Comparison of ENCODE assay signal across 8 cellular contexts in the genomic region with DNA sequence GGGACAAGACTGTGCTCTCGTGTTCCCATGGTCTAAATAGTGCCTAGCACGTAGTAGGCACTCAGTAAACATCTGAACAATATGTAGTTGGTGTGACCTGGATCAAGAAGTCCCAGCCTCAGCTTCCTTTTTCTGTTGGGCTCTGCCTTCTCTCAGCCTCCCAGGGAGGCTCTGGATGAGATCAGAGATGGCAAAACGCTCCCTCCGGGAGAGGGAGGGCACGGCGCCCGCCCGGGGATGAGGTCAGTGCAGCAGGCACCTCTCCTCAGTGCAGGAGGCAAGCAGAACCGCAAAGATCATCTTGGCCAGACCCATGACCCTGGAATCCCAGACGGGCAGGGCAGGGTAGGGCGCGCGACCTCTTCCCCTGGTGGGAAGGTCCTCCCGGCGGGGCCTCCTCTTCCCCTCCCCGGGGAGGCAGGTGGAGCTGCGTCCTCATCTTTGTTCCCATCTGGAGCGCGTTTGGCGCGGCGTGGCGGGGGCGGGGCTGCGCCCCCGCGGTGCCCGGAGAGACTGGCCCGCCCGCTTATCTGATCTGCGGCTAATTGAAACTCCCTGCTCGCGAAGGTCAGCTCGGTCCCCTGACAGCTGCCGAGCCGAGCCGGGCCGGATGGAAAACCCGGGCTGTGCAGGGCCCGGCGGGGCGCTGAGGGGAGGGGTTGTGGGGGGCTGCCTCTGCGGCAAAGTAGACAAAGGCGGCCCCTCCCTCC.
A peak's percentile ranks its signal among the peaks of the same experiment; 100 is the strongest.
DNase-seq lines count a peak whose midpoint lies in the region; ATAC-seq, FAIRE-seq and TF ChIP-seq lines count a peak whose summit lies in the region.

No MANE protein-coding gene starts in this region.

- H3K27me3 ChIP-seq in DND-41 (ENCODE audit: insufficient read depth, low read length, poor library complexity) (no peaks in the 10 kb centered on the region), GM12878 (replicated peaks in 1 of 2; ENCODE audit: control insufficient read depth in 2 of 2, insufficient read depth in 2 of 2, low read length in 1 of 2) (peaks cover 6% of the 10 kb centered on the region in 2 experiments; a peak in 3 of 4 replicates), iPS-15b (ENCODE audit: control insufficient read depth, insufficient read depth, low read length) (peaks cover 26% of the 10 kb centered on the region), gastrocnemius medialis (peaks cover 0 to 17% (median 4%) of the 10 kb centered on the region in 3 donors)

- H4K20me1 ChIP-seq in DND-41 (ENCODE audit: insufficient read depth, low read length) (no peaks in the 10 kb centered on the region), GM12878 (ENCODE audit: control insufficient read depth, insufficient read depth) (no peaks in the 10 kb centered on the region)

- H3K9ac ChIP-seq in DND-41 (ENCODE audit: low read depth, low read length) (peak overlapping the region; percentile 57), GM12878 (ENCODE audit: control insufficient read depth, insufficient read depth, low read length) (peak overlapping the region; percentile 27; the same call in 1 of the 2 replicates), iPS-15b (ENCODE audit: low read depth, low read length) (no peak overlapping the region)

- TF ChIP-seq CTCF in DND-41 (IDR thresholded peaks at IDR 0.05; ENCODE audit: borderline replicate concordance, extremely low read depth, low read length, poor library complexity, severe bottlenecking) (no peak), GM12878 (IDR thresholded peaks at IDR 0.05 in 2 of 3, conservative IDR thresholded peaks at IDR 0.05 in 1 of 3; ENCODE audit: control insufficient read depth in 2 of 3, extremely low read depth in 1 of 3, insufficient read depth in 1 of 3, low read depth in 3 of 3, low read length in 3 of 3) (no peak), gastrocnemius medialis (IDR thresholded peaks at IDR 0.05 in 4 of 5, conservative IDR thresholded peaks at IDR 0.05 in 1 of 5) (no peak)

- H3K36me3 ChIP-seq in DND-41 (ENCODE audit: insufficient read depth, low read length) (no peaks in the 10 kb centered on the region), GM12878 (ENCODE audit: control insufficient read depth in 2 of 2, insufficient read depth in 2 of 2, low read length in 1 of 2) (no peaks in the 10 kb centered on the region), iPS-15b (ENCODE audit: control insufficient read depth, insufficient read depth, low read length) (no peaks in the 10 kb centered on the region), gastrocnemius medialis (no peaks in the 10 kb centered on the region)

- ATAC-seq in DND-41 (ENCODE audit: insufficient read depth, low read depth) (peak; percentile 1; the same call in 2 of the 3 replicates), GM12878 (peak; percentile 49), gastrocnemius medialis (peak; percentile 27 to 35), GM19328 (IDR thresholded peaks at IDR 0.05; ENCODE audit: unreplicated experiment) (no peak)

- SMC1A ChIA-PET in GM12878 (lab: Charles Lee; ENCODE audit: uncharacterized antibody, unreplicated experiment): interaction anchor here (0.6 to 7.5 kb wide), 7 partner anchors 9 to 76 kb away, joined by 3 to 49 read pairs (median 4); no protein-coding TSS in a partner anchor

- H3K4me2 ChIP-seq in DND-41 (ENCODE audit: insufficient read depth, low read length) (peak overlapping the region; percentile 66), GM12878 (ENCODE audit: control insufficient read depth, insufficient read depth) (peak overlapping the region; percentile 60; the same call in 1 of the 2 replicates)

- H3K9me3 ChIP-seq in DND-41 (ENCODE audit: insufficient read depth, low read length, severe bottlenecking) (no peaks in the 10 kb centered on the region), GM12878 (replicated peaks; ENCODE audit: control insufficient read depth, insufficient read depth, low read length) (no peaks in the 10 kb centered on the region; the same call in 2 of the 3 replicates), iPS-15b (ENCODE audit: control insufficient read depth, insufficient read depth, low read length) (no peaks in the 10 kb centered on the region), gastrocnemius medialis (no peaks in the 10 kb centered on the region)

- no peak for TF ChIP-seq EP300 in GM12878 (IDR thresholded peaks at IDR 0.05; ENCODE audit: borderline replicate concordance in 1 of 2, control insufficient read depth in 1 of 2, low read depth in 2 of 2, low read length in 2 of 2)

- H3K79me2 ChIP-seq in DND-41 (ENCODE audit: insufficient read depth, low read length): peaks cover under 1% of the 10 kb centered on the region; the same call in 1 of the 2 replicates
- H3K79me2 ChIP-seq in GM12878 (ENCODE audit: control insufficient read depth, insufficient read depth, low read length): no peaks in the 10 kb centered on the region

- H3K4me3 ChIP-seq in DND-41 (ENCODE audit: low read depth in 1 of 2, low read length in 2 of 2) (peak overlapping the region in 1 of 2 experiments; percentile 52; a peak in 2 of 4 replicates), GM12878 (peak overlapping the region; percentile 11; the same call in 1 of the 2 replicates), iPS-15b (ENCODE audit: low read depth, low read length) (peak overlapping the region; percentile 32), gastrocnemius medialis (peak overlapping the region; percentile 38 to 60 (median 50))

- BruUV-seq in GM12878 (replicated peaks; lab: Mats Ljungman, UMichigan): no TSS peak

- RAD21 ChIA-PET in GM12878 (lab: Charles Lee; ENCODE audit: unreplicated experiment): interaction anchor here (0.6 to 5.0 kb wide), 10 partner anchors 8 to 77 kb away, joined by 3 to 78 read pairs (median 17); no protein-coding TSS in a partner anchor

- FAIRE-seq in GM12878 (lab: Jason Lieb, UNC): no peak

- TF ChIP-seq RAD21 in GM12878 (IDR thresholded peaks at IDR 0.05; ENCODE audit: insufficient read depth, low read depth, low read length): no peak

- CTCF ChIA-PET in GM12878 (lab: Yijun Ruan, JAX): interaction anchor here (0.6 to 5.8 kb wide), 10 partner anchors 8 to 466 kb away, joined by 3 to 82 read pairs (median 6); a partner anchor contains a TSS

- DNase-seq in DND-41 (no peak), NCI-H187 treated with DMSO at 0.1 percent for 48 hours (lab: John Stamatoyannopoulos, UW) (peak; percentile 28), GM12878 (ENCODE audit: low read depth, low spot score) (no peak), gastrocnemius medialis (no peak), RKO (ENCODE audit: low spot score) (no peak)
- DNase-seq in stimulated activated CD4-positive, alpha-beta T cell treated with anti-CD3 and anti-CD28 coated beads, Interleukin-2, amount 100 ng/mL, for 48 hours: no peak

- TF ChIP-seq POLR2A in GM12878 (IDR thresholded peaks at IDR 0.05; ENCODE audit: low read depth, low read length): no peak
- TF ChIP-seq POLR2A in gastrocnemius medialis (IDR thresholded peaks at IDR 0.05): peak in 1 of 2 donors; percentile 14

- H3K4me1 ChIP-seq in DND-41 (ENCODE audit: insufficient read depth, low read length): peaks cover 78% of the 10 kb centered on the region
- peaks cover 21% of the 10 kb centered on the region for H3K4me1 ChIP-seq in GM12878 (ENCODE audit: control insufficient read depth, insufficient read depth, low read length)
- H3K4me1 ChIP-seq in iPS-15b (ENCODE audit: control insufficient read depth, insufficient read depth, low read length): peaks cover 23% of the 10 kb centered on the region
- H3K4me1 ChIP-seq in gastrocnemius medialis: peaks cover 8 to 25% of the 10 kb centered on the region in 2 donors

- H3K27ac ChIP-seq in DND-41 (ENCODE audit: low read length) (peak overlapping the region; percentile 82), GM12878 (ENCODE audit: control insufficient read depth, insufficient read depth) (no peak overlapping the region), gastrocnemius medialis (peak overlapping the region; percentile 44 to 65 (median 54))

- POLR2A ChIA-PET in GM12878 (lab: Charles Lee): interaction anchor here (0.7 to 2.7 kb wide), 7 partner anchors 8 to 72 kb away, joined by 3 to 15 read pairs (median 4); a partner anchor contains a TSS

- intact Hi-C loops in GM12878 (cut with micrococcal nuclease; ENCODE audit: unreplicated experiment): no loop called here
- intact Hi-C loops in gastrocnemius medialis (cut with DNase I; ENCODE audit: low total_unique reads): no loop called here

- 35% methylated on average over 32 of the region's 44 CpGs for WGBS in GM12878 (ENCODE audit: insufficient coverage, insufficient replicate concordance, low lambda C conversion rate, missing lambda C conversion rate)

- H2AFZ ChIP-seq in DND-41 (ENCODE audit: low read depth, low read length): peak overlapping the region; percentile 70
- H2AFZ ChIP-seq in GM12878 (ENCODE audit: control insufficient read depth, low read depth, low read length): peak overlapping the region; percentile 39

- in situ Hi-C loops in GM12878 (cut with MboI): no loop called here
- in situ Hi-C loops in gastrocnemius medialis (cut with MboI; ENCODE audit: low sequenced_read_pairs in 4 of 4): loop anchor here in 2 of 4 donors (5.0 to 10.0 kb wide), 2 partner anchors 53 to 56 kb away; no protein-coding TSS in a partner anchor

TF ChIP-seq in GM12878, 131 proteins besides CTCF, POLR2A, EP300 and RAD21 (continues in another document):
- peak; percentile 10 for TF ChIP-seq MEF2B (IDR thresholded peaks at IDR 0.05; ENCODE audit: partially characterized antibody, poor library complexity, severe bottlenecking)
- TF ChIP-seq TAF1 (IDR thresholded peaks at IDR 0.05; ENCODE audit: borderline replicate concordance, low read depth, low read length): no peak
- TF ChIP-seq NFYA (IDR thresholded peaks at IDR 0.05; ENCODE audit: borderline replicate concordance, low read depth, low read length): no peak
- no peak for TF ChIP-seq KDM1A (IDR thresholded peaks at IDR 0.05; ENCODE audit: borderline replicate concordance)
- TF ChIP-seq, protein P1, sequence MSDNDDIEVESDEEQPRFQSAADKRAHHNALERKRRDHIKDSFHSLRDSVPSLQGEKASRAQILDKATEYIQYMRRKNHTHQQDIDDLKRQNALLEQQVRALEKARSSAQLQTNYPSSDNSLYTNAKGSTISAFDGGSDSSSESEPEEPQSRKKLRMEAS (IDR thresholded peaks at IDR 0.05; ENCODE audit: low read depth, low read length): no peak
- peak; percentile 40; the same call in 1 of the 2 replicates for TF ChIP-seq IKZF1 (conservative IDR thresholded peaks at IDR 0.05)
- TF ChIP-seq EGR1 (IDR thresholded peaks at IDR 0.05; ENCODE audit: borderline replicate concordance in 1 of 2, low read depth in 2 of 2, low read length in 2 of 2): peak in 1 of 2 experiments; percentile 67; a peak in 1 of 3 replicates
- no peak for TF ChIP-seq CHD2 (IDR thresholded peaks at IDR 0.05; ENCODE audit: borderline replicate concordance, low read depth, low read length)
- peak; percentile 51; the same call in 1 of the 2 replicates for TF ChIP-seq NR2F1 (conservative IDR thresholded peaks at IDR 0.05)
- TF ChIP-seq GATAD2B (conservative IDR thresholded peaks at IDR 0.05; ENCODE audit: low read depth): 0 out of 2 replicates have a peak, but pooled peaks have one; percentile 42
- peak in 1 of 2 experiments; percentile 2; a peak in 1 of 4 replicates for TF ChIP-seq BHLHE40 (IDR thresholded peaks at IDR 0.05; ENCODE audit: borderline replicate concordance in 1 of 2, low read depth in 2 of 2, low read length in 1 of 2)
- TF ChIP-seq HDAC6 (IDR thresholded peaks at IDR 0.05; ENCODE audit: unreplicated experiment): no peak
- TF ChIP-seq RCOR1 (conservative IDR thresholded peaks at IDR 0.05; ENCODE audit: low read depth, low read length): no peak
